10 cellular contexts compared by ENCODE assay signal in genomic region chr6:32082951-32083350, GRCh38. TPM values are rescaled to one million over a fixed set of nuclear protein-coding genes. Genes with fewer than 3 reads are reported as not detected.
A peak's percentile ranks its signal among the peaks of the same experiment; 100 is the strongest.
DNase-seq lines count a peak whose midpoint lies in the region; ATAC-seq, FAIRE-seq and TF ChIP-seq lines count a peak whose summit lies in the region.
"Had no signal": no experiment of that assay in that cellular context is flagged by ENCODE, and none has a peak within 500 bp of the region (broad histone marks: within the 10 kb centered on the region; RNA-seq: fewer than 3 reads in every experiment).

No MANE protein-coding gene starts in this region.

- H2AFZ ChIP-seq in neural progenitor cell (replicated peaks) = no peak overlapping the region

- H3K79me2 ChIP-seq in neural progenitor cell (ENCODE audit: low read depth) = no peaks in the 10 kb centered on the region

- no peaks in the 10 kb centered on the region for H3K36me3 ChIP-seq in neural progenitor cell

- TF ChIP-seq CTCF in neural progenitor cell (IDR thresholded peaks at IDR 0.05) = no peak

- no peak overlapping the region for H3K4me3 ChIP-seq in neural progenitor cell
- H3K4me3 ChIP-seq: dorsolateral prefrontal cortex had no signal

- H3K27me3 ChIP-seq in neural progenitor cell = peaks cover 14% of the 10 kb centered on the region

- peaks cover 5% of the 10 kb centered on the region for H3K4me1 Mint-ChIP-seq in neural progenitor cell
- H3K4me1 Mint-ChIP-seq in stimulated activated naive B cell treated with anti-CD40 and anti-IgM and Interleukin-4, amounts not matched to agents 10 μg/mL and 1 μg/mL and 100 μg/mL, for 72 hours = peaks cover 20 to 28% of the 10 kb centered on the region in 2 donors

- FAIRE-seq in HTR-8/SVneo (lab: Jason Lieb, UNC) (no peak), GM12892 (lab: Jason Lieb, UNC) (no peak)

- no peak for TF ChIP-seq POLR2A in GM12892 (IDR thresholded peaks at IDR 0.05; ENCODE audit: low read depth, low read length)

- H3K9me3 Mint-ChIP-seq in neural progenitor cell = no peaks in the 10 kb centered on the region
- no peaks in the 10 kb centered on the region for H3K9me3 Mint-ChIP-seq in stimulated activated naive B cell treated with anti-CD40 and anti-IgM and Interleukin-4, amounts not matched to agents 10 μg/mL and 1 μg/mL and 100 μg/mL, for 72 hours

- no peaks in the 10 kb centered on the region for H3K36me3 Mint-ChIP-seq in neural progenitor cell
- H3K36me3 Mint-ChIP-seq in stimulated activated naive B cell treated with anti-CD40 and anti-IgM and Interleukin-4, amounts not matched to agents 10 μg/mL and 1 μg/mL and 100 μg/mL, for 72 hours = no peaks in the 10 kb centered on the region

- H3K9ac ChIP-seq in neural progenitor cell = no peak overlapping the region

- no peak for ATAC-seq in stimulated activated naive B cell treated with anti-CD40 and anti-IgM and Interleukin-4, amounts not matched to agents 10 μg/mL and 1 μg/mL and 100 μg/mL, for 72 hours (replicated peaks)

- DNase-seq in A172 (ENCODE audit: low spot score) (peak; percentile 83), NCI-H226 (peak; percentile 98), fibroblast of gingiva (ENCODE audit: low read depth) (peak; percentile 90), neural progenitor cell (ENCODE audit: low spot score) (no peak), HTR-8/SVneo (ENCODE audit: insufficient read length, low spot score) (no peak), GF-D8 (lab: John Stamatoyannopoulos, UW) (no peak), GM12892 (ENCODE audit: insufficient read length) (no peak)
- no peak for DNase-seq in stimulated activated naive B cell treated with anti-CD40 and anti-IgM and Interleukin-4, amounts not matched to agents 10 μg/mL and 1 μg/mL and 100 μg/mL, for 72 hours

- peaks cover 3% of the 10 kb centered on the region for H3K4me1 ChIP-seq in neural progenitor cell

- H3K4me3 Mint-ChIP-seq in neural progenitor cell = no peak overlapping the region
- H3K4me3 Mint-ChIP-seq in stimulated activated naive B cell treated with anti-CD40 and anti-IgM and Interleukin-4, amounts not matched to agents 10 μg/mL and 1 μg/mL and 100 μg/mL, for 72 hours = no peak overlapping the region

- H3K4me2 ChIP-seq in neural progenitor cell = no peak overlapping the region

- H3K27ac Mint-ChIP-seq in neural progenitor cell = peak overlapping the region; percentile 80
- no peak overlapping the region for H3K27ac Mint-ChIP-seq in stimulated activated naive B cell treated with anti-CD40 and anti-IgM and Interleukin-4, amounts not matched to agents 10 μg/mL and 1 μg/mL and 100 μg/mL, for 72 hours
- H3K27ac Mint-ChIP-seq: progenitor cell of endocrine pancreas had no signal

- peaks cover under 1% of the 10 kb centered on the region for H3F3A ChIP-seq in neural progenitor cell (ENCODE audit: low read depth)

- peaks cover 9% of the 10 kb centered on the region for H3K27me3 Mint-ChIP-seq in neural progenitor cell (ENCODE audit: insufficient read depth, low read depth)
- peaks cover 68 to 69% of the 10 kb centered on the region in 2 donors for H3K27me3 Mint-ChIP-seq in stimulated activated naive B cell treated with anti-CD40 and anti-IgM and Interleukin-4, amounts not matched to agents 10 μg/mL and 1 μg/mL and 100 μg/mL, for 72 hours

- H3K9me3 ChIP-seq in neural progenitor cell (ENCODE audit: low read depth) = no peaks in the 10 kb centered on the region

- no peaks in the 10 kb centered on the region for H4K20me1 ChIP-seq in neural progenitor cell (ENCODE audit: low read depth)

- H3K27ac ChIP-seq in neural progenitor cell = no peak overlapping the region

RNA-seq across cellular contexts. Expression of gene TNXB, which starts 26.2 kb away (rescaled TPM):
- total RNA-seq in A172 (2014; rRNA removed; shearing (Covaris generic)) = 45.0 and 45.7 TPM in 2 replicates
- total RNA-seq in neural progenitor cell (ENCODE audit: low replicate concordance) = 0.71 and 3.2 TPM in 2 replicates
- 5.4 TPM for polyA plus RNA-seq in GM12892 (2012; ENCODE audit: missing spikeins)

RNA-seq across cellular contexts. Expression of gene CYP21A2, which starts 44.7 kb away (rescaled TPM):
- 0.05 TPM in 1 of 2 replicates, not detected in the other for total RNA-seq in A172 (2014; rRNA removed; shearing (Covaris generic))
- total RNA-seq in neural progenitor cell (ENCODE audit: low replicate concordance) = 0.09 TPM in 1 of 2 replicates, not detected in the other
- polyA plus RNA-seq in GM12892 (2012; ENCODE audit: missing spikeins) = not detected

RNA-seq across cellular contexts. Expression of gene ATF6B, which starts 45.1 kb away (rescaled TPM):
- 19.9 and 22.2 TPM in 2 replicates for total RNA-seq in A172 (2014; rRNA removed; shearing (Covaris generic))
- 19.4 and 41.8 TPM in 2 replicates for total RNA-seq in neural progenitor cell (ENCODE audit: low replicate concordance)
- 67.0 TPM for polyA plus RNA-seq in GM12892 (2012; ENCODE audit: missing spikeins)

RNA-seq across cellular contexts. Expression of gene FKBPL, which starts 47.1 kb away (rescaled TPM):
- total RNA-seq in A172 (2014; rRNA removed; shearing (Covaris generic)) = 4.8 and 8.8 TPM in 2 replicates
- total RNA-seq in neural progenitor cell (ENCODE audit: low replicate concordance) = 3.6 and 11.8 TPM in 2 replicates
- 4.5 TPM for polyA plus RNA-seq in GM12892 (2012; ENCODE audit: missing spikeins)

Comparison
In these comparisons a context has a peak if more than half of its experiments do, and no peak if none do; other contexts are left out.
1. DNase-seq: peak in A172 (single experiment), NCI-H226 (single experiment) and fibroblast of gingiva (single experiment); none in neural progenitor cell (single experiment), HTR-8/SVneo (single experiment), stimulated activated naive B cell treated with anti-CD40 and anti-IgM and Interleukin-4, amounts not matched to agents 10 μg/mL and 1 μg/mL and 100 μg/mL, for 72 hours (single experiment), GF-D8 (single experiment) and GM12892 (single experiment).
2. RNA of gene TNXB, which starts 26.2 kb away (total RNA-seq): 45.0 to 45.7 TPM in A172; 0.71 to 3.2 TPM in neural progenitor cell; every median in the first group is over 10 times any median in the second.